ENCODE assay signal across 8 cellular contexts in the genomic region with DNA sequence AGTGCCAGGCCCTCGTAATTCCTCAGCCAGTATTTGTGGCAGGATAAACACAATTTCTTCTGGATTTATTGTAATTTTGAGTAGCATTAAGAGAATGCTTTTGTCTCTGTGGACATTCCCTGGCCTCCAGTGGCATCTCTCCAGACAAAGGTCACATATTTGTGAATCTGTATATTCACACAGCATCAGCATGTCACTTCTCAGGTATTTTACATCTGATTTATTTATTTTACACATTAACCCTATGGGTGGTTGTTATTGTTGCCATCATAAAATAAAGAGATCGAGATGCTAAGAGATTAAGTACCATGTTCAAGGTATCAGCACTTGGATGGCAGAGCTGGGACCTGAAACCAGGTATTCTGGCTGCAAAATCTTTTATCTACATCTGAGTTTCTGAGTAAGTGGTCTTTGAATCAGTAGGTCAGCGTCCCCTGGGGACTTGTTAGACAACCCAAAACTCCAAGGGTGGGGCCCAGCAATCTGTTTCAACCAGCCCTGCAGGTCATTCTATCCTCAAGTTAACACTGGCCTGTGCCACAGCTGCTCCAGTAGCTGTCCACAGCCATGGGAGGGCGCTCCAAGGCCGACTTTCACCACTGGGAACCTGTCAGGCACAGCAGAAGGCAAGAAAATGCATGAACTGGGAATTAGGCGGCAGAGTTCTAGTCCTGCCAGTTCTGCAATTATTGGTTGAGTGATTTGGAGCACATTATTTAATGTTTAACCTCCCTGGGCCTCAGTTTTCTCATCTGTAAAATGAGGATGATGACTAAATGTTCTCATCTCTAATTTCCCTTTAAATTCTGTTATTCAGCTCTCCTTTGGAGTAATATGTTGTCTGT. TPM values are rescaled to one million over a fixed set of nuclear protein-coding genes. Genes with fewer than 3 reads are reported as not detected.
A peak's percentile ranks its signal among the peaks of the same experiment; 100 is the strongest.
DNase-seq lines count a peak whose midpoint lies in the region; ATAC-seq and TF ChIP-seq lines count a peak whose summit lies in the region.

No MANE protein-coding gene starts in this region.

- intact Hi-C loops in IMR-90 (cut with micrococcal nuclease) = loop anchor here (1.0 to 10.0 kb wide), 5 partner anchors 471 to 698 kb away; no protein-coding TSS in a partner anchor
- intact Hi-C loops in vagina (cut with DNase I) = no loop called here

- no peak overlapping the region for H3K4me2 ChIP-seq in IMR-90 (ENCODE audit: low read depth, low read length)

- no peak overlapping the region for H3K27ac ChIP-seq in IMR-90 (ENCODE audit: insufficient read depth, low read length)
- H3K27ac ChIP-seq in vagina = no peak overlapping the region

- ATAC-seq in IMR-90 (ENCODE audit: low read depth) = peak; percentile 99

- H3K4ac ChIP-seq in IMR-90 (ENCODE audit: low read depth, low read length) = peak overlapping the region; percentile 10; the same call in 1 of the 2 replicates

- H3K36me3 ChIP-seq in IMR-90 (ENCODE audit: control insufficient read depth, insufficient read depth, low read length) = no peaks in the 10 kb centered on the region
- H3K36me3 ChIP-seq in vagina = no peaks in the 10 kb centered on the region

- H2BK5ac ChIP-seq in IMR-90 (ENCODE audit: low read depth, low read length, poor library complexity, severe bottlenecking) = no peak overlapping the region

- H2BK120ac ChIP-seq in IMR-90 (ENCODE audit: low read depth, low read length) = peak overlapping the region; percentile 61; the same call in 1 of the 2 replicates

- no CpG with 5 or more reads among the region's 6 CpGs for WGBS in IMR-90 (ENCODE audit: extremely low coverage in 2 of 2, insufficient read length in 1 of 2), 2 experiments

- H3K9me3 ChIP-seq in IMR-90 (ENCODE audit: control insufficient read depth, insufficient read depth, low read length) = peaks cover 6% of the 10 kb centered on the region
- H3K9me3 ChIP-seq in vagina = no peaks in the 10 kb centered on the region

- peaks cover 5% of the 10 kb centered on the region for H3K4me1 ChIP-seq in IMR-90 (ENCODE audit: control insufficient read depth, insufficient read depth, low read length)
- H3K4me1 ChIP-seq in vagina = no peaks in the 10 kb centered on the region

- H3K9me1 ChIP-seq in IMR-90 (ENCODE audit: insufficient read depth, low read length) = no peaks in the 10 kb centered on the region

- in situ Hi-C loops in IMR-90 (cut with MboI; ENCODE audit: low sequenced_read_pairs) = no loop called here

- POLR2A ChIA-PET in IMR-90 (lab: Charles Lee; ENCODE audit: unreplicated experiment) = no interaction called here

- dilution Hi-C loops in IMR-90 (cut with HindIII; ENCODE audit: low sequenced_read_pairs, unreplicated experiment) = no loop called here

- peak; percentile 96 for TF ChIP-seq CTCF in IMR-90 (conservative IDR thresholded peaks at IDR 0.05; ENCODE audit: low read depth, low read length)
- TF ChIP-seq CTCF in vagina (IDR thresholded peaks at IDR 0.05) = peak in 2 of 3 experiments; percentile 42 to 60

- H3K27me3 ChIP-seq in IMR-90 (ENCODE audit: control insufficient read depth, insufficient read depth, low read length) (no peaks in the 10 kb centered on the region), vagina (no peaks in the 10 kb centered on the region)

- no peak overlapping the region for H3K9ac ChIP-seq in IMR-90 (ENCODE audit: low read depth, low read length)

- no peak overlapping the region; the same call in 1 of the 2 replicates for H3K14ac ChIP-seq in IMR-90 (replicated peaks; ENCODE audit: low read depth, low read length)

- peak overlapping the region; percentile 71 for H2AFZ ChIP-seq in IMR-90 (replicated peaks; ENCODE audit: low read length, poor library complexity)

- no peaks in the 10 kb centered on the region for H4K20me1 ChIP-seq in IMR-90 (ENCODE audit: insufficient read depth, low read length)

- no peak overlapping the region; a peak in 1 of 4 replicates for H4K8ac ChIP-seq in IMR-90 (ENCODE audit: low read depth in 2 of 2, low read length in 2 of 2)

- no peaks in the 10 kb centered on the region for H3K79me1 ChIP-seq in IMR-90 (ENCODE audit: low read depth in 1 of 2, low read length in 2 of 2)

- H3K4me3 ChIP-seq in IMR-90 (ENCODE audit: insufficient read depth, low read depth, low read length) = no peak overlapping the region
- no peak overlapping the region for H3K4me3 ChIP-seq in vagina

- peak overlapping the region; percentile 58; the same call in 1 of the 2 replicates for H4K91ac ChIP-seq in IMR-90 (ENCODE audit: insufficient read depth, low read depth, low read length)

- no TSS peak for BruUV-seq in IMR-90 (replicated peaks; lab: Mats Ljungman, UMichigan)

- H4K5ac ChIP-seq in IMR-90 (ENCODE audit: low read depth, low read length) = no peak overlapping the region

- H2AK9ac ChIP-seq in IMR-90 (replicated peaks; ENCODE audit: low read depth, low read length, poor library complexity) = peak overlapping the region; percentile 51

- H3K56ac ChIP-seq in IMR-90 (ENCODE audit: extremely low read depth, insufficient read depth, low read length) = no peak overlapping the region

- TF ChIP-seq POLR2A in IMR-90 (IDR thresholded peaks at IDR 0.05; ENCODE audit: low read depth, low read length) (peak; percentile 61), vagina (IDR thresholded peaks at IDR 0.05) (no peak)

- no peak overlapping the region for H3K18ac ChIP-seq in IMR-90 (ENCODE audit: low read depth, low read length)

- CTCF ChIA-PET in IMR-90 (lab: Yijun Ruan, JAX) = interaction anchor here (1.2 to 2.2 kb wide), 4 partner anchors 9 to 50 kb away, joined by 3 to 8 read pairs (median 4); no protein-coding TSS in a partner anchor

- TF ChIP-seq RAD21 in IMR-90 (IDR thresholded peaks at IDR 0.05; ENCODE audit: low read length) = peak; percentile 99

- peak; percentile 61 for DNase-seq in DMS 273 treated with DMSO at 0.1 percent for 48 hours (lab: John Stamatoyannopoulos, UW)
- DNase-seq in IMR-90 = peak; percentile 80
- DNase-seq in RPMI7951 (ENCODE audit: low read depth) = peak; percentile 76
- peak; percentile 43 to 53 for DNase-seq in activated T-helper 1 cell treated with anti-CD3 and anti-CD28 coated beads, Interleukin-2, amount 50 U/mL, for 16 hours (ENCODE audit: low read depth in 1 of 2, low spot score in 1 of 2)
- peak; percentile 51 for DNase-seq in foreskin melanocyte
- peak; percentile 44 for DNase-seq in pons (ENCODE audit: low spot score)
- DNase-seq in vagina (ENCODE audit: extremely low spot score in 2 of 2) = no peak
- no peak for DNase-seq in NCI-H128 (lab: John Stamatoyannopoulos, UW; ENCODE audit: unreplicated experiment)

- H2AK5ac ChIP-seq in IMR-90 (ENCODE audit: low read depth, low read length) = peak overlapping the region; percentile 44; the same call in 1 of the 2 replicates

- H2BK20ac ChIP-seq in IMR-90 (ENCODE audit: low read depth, low read length) = peak overlapping the region; percentile 26; the same call in 1 of the 2 replicates

- peak overlapping the region; percentile 94; the same call in 1 of the 3 replicates for H2BK15ac ChIP-seq in IMR-90 (ENCODE audit: low read depth, low read length)

- no peak overlapping the region for H3K23ac ChIP-seq in IMR-90 (ENCODE audit: low read depth, low read length)

TF ChIP-seq in IMR-90, 13 proteins besides CTCF, POLR2A, EP300 and RAD21:
- TF ChIP-seq CHD1 (IDR thresholded peaks at IDR 0.05; ENCODE audit: low read depth, low read length) = peak; percentile 92; the same call in 1 of the 2 replicates
- peak; percentile 78 for TF ChIP-seq RCOR1 (IDR thresholded peaks at IDR 0.05; ENCODE audit: insufficient replicate concordance, low read length)
- TF ChIP-seq MAZ (IDR thresholded peaks at IDR 0.05; ENCODE audit: borderline replicate concordance, low read depth, low read length) = 0 out of 2 replicates have a peak, but pooled peaks have one; percentile 41
- no peak for TF ChIP-seq NFE2L2 (IDR thresholded peaks at IDR 0.05; ENCODE audit: low read depth, low read length)
- peak; percentile 97 for TF ChIP-seq SMC3 (IDR thresholded peaks at IDR 0.05; ENCODE audit: low read depth, low read length)
- TF ChIP-seq MXI1 (IDR thresholded peaks at IDR 0.05; ENCODE audit: borderline replicate concordance, low read depth, low read length) = no peak
TF ChIP-seq in IMR-90: peak in this region for 4.

RNA-seq across cellular contexts. Expression of a gene that starts 17.6 kb away (rescaled TPM):
- total RNA-seq in IMR-90 (2012; rRNA removed) (13.3 and 48.6 TPM in 2 replicates), vagina (87.7 TPM)
- 88.0 and 101 TPM in 2 replicates for polyA plus RNA-seq in IMR-90 (2012; rRNA removed)
- polyA plus RNA-seq in IMR-90 (2012; cell fraction: cytosol; rRNA removed) = 10.5 and 17.0 TPM in 2 replicates
- polyA plus RNA-seq in IMR-90 (2012; cell fraction: nucleus; rRNA removed; ENCODE audit: low replicate concordance) = 2.6 and 31.4 TPM in 2 replicates
- total RNA-seq in RPMI7951 (2014; rRNA removed; shearing (Covaris generic)) = 335 and 349 TPM in 2 replicates

Comparison
In these comparisons a context has a peak if more than half of its experiments do, and no peak if none do; other contexts are left out.
1. DNase-seq: peak in DMS 273 treated with DMSO at 0.1 percent for 48 hours (single experiment), IMR-90 (single experiment), RPMI7951 (single experiment), activated T-helper 1 cell treated with anti-CD3 and anti-CD28 coated beads, Interleukin-2, amount 50 U/mL, for 16 hours (2 of 2), foreskin melanocyte (single experiment) and pons (single experiment); none in vagina (0 of 2) and NCI-H128 (single experiment).